ENCODE assay signal across 2 cellular contexts in the genomic region with DNA sequence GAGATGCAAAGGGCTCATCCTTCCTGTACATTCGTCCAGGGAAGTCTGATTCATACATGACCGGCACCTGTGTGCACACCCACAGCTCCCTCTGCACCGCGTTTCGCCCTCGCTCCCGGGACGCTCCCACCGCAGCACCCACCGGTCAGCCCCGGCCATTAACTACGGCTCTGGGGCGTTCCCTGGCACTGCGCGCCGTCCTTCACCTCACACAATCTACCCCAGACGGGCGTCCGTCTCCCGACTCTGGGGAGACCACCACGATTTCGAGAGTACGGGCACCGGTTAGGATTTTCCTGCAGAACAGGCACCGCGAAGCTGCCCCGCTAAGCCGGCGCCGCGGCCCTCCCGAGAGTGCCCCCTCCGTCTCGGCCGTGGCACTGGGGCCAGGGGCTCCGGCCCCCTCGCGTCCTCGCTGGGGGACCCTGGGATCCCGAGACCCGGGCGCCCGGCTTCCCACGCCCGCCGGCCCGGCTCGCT.
TF ChIP-seq lines count a peak whose summit lies in the region.

No MANE protein-coding gene starts in this region.

TF ChIP-seq in SK-N-SH treated with all-trans-retinoic acid at 6 μM for 48 hours, 23 proteins besides CTCF, POLR2A, EP300 and RAD21:
- TF ChIP-seq, protein P1, sequence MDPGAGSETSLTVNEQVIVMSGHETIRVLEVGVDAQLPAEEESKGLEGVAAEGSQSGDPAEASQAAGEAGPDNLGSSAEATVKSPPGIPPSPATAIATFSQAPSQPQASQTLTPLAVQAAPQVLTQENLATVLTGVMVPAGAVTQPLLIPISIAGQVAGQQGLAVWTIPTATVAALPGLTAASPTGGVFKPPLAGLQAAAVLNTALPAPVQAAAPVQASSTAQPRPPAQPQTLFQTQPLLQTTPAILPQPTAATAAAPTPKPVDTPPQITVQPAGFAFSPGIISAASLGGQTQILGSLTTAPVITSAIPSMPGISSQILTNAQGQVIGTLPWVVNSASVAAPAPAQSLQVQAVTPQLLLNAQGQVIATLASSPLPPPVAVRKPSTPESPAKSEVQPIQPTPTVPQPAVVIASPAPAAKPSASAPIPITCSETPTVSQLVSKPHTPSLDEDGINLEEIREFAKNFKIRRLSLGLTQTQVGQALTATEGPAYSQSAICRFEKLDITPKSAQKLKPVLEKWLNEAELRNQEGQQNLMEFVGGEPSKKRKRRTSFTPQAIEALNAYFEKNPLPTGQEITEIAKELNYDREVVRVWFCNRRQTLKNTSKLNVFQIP (CRISPR knock-in tag; IDR thresholded peaks at IDR 0.05; ENCODE audit: borderline replicate concordance, low read depth): no peak
- TF ChIP-seq ISL1 (CRISPR knock-in tag; IDR thresholded peaks at IDR 0.05) (no peak), OSR1 (CRISPR knock-in tag; IDR thresholded peaks at IDR 0.05) (no peak), ZFP30 (CRISPR knock-in tag; IDR thresholded peaks at IDR 0.05) (no peak), ZNF70 (CRISPR knock-in tag; IDR thresholded peaks at IDR 0.05) (no peak), ESRRG (CRISPR knock-in tag; IDR thresholded peaks at IDR 0.05) (no peak), PPARA (CRISPR knock-in tag; IDR thresholded peaks at IDR 0.05; ENCODE audit: borderline replicate concordance) (no peak), ZC3H10 (CRISPR knock-in tag; IDR thresholded peaks at IDR 0.05) (no peak), GLIS3 (CRISPR knock-in tag; IDR thresholded peaks at IDR 0.05) (no peak), TCF4 (CRISPR knock-in tag; IDR thresholded peaks at IDR 0.05; ENCODE audit: borderline replicate concordance) (no peak), TOX (CRISPR knock-in tag; IDR thresholded peaks at IDR 0.05; ENCODE audit: borderline replicate concordance) (no peak), ZNF8 (CRISPR knock-in tag; IDR thresholded peaks at IDR 0.05) (no peak), BACH2 (CRISPR knock-in tag; IDR thresholded peaks at IDR 0.05; ENCODE audit: borderline replicate concordance) (no peak)
- TF ChIP-seq, protein P2, sequence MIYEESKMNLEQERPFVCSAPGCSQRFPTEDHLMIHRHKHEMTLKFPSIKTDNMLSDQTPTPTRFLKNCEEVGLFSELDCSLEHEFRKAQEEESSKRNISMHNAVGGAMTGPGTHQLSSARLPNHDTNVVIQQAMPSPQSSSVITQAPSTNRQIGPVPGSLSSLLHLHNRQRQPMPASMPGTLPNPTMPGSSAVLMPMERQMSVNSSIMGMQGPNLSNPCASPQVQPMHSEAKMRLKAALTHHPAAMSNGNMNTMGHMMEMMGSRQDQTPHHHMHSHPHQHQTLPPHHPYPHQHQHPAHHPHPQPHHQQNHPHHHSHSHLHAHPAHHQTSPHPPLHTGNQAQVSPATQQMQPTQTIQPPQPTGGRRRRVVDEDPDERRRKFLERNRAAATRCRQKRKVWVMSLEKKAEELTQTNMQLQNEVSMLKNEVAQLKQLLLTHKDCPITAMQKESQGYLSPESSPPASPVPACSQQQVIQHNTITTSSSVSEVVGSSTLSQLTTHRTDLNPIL (CRISPR knock-in tag; IDR thresholded peaks at IDR 0.05; ENCODE audit: low read depth): no peak
- TF ChIP-seq, protein P3, sequence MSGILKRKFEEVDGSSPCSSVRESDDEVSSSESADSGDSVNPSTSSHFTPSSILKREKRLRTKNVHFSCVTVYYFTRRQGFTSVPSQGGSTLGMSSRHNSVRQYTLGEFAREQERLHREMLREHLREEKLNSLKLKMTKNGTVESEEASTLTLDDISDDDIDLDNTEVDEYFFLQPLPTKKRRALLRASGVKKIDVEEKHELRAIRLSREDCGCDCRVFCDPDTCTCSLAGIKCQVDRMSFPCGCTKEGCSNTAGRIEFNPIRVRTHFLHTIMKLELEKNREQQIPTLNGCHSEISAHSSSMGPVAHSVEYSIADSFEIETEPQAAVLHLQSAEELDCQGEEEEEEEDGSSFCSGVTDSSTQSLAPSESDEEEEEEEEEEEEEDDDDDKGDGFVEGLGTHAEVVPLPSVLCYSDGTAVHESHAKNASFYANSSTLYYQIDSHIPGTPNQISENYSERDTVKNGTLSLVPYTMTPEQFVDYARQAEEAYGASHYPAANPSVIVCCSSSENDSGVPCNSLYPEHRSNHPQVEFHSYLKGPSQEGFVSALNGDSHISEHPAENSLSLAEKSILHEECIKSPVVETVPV (CRISPR knock-in tag; IDR thresholded peaks at IDR 0.05): no peak

TF ChIP-seq in GM12878, 131 proteins besides CTCF, POLR2A, EP300 and RAD21:
- TF ChIP-seq, protein P4, sequence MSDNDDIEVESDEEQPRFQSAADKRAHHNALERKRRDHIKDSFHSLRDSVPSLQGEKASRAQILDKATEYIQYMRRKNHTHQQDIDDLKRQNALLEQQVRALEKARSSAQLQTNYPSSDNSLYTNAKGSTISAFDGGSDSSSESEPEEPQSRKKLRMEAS (IDR thresholded peaks at IDR 0.05; ENCODE audit: low read depth, low read length): no peak; the same call in 1 of the 2 replicates
- TF ChIP-seq, protein P5, sequence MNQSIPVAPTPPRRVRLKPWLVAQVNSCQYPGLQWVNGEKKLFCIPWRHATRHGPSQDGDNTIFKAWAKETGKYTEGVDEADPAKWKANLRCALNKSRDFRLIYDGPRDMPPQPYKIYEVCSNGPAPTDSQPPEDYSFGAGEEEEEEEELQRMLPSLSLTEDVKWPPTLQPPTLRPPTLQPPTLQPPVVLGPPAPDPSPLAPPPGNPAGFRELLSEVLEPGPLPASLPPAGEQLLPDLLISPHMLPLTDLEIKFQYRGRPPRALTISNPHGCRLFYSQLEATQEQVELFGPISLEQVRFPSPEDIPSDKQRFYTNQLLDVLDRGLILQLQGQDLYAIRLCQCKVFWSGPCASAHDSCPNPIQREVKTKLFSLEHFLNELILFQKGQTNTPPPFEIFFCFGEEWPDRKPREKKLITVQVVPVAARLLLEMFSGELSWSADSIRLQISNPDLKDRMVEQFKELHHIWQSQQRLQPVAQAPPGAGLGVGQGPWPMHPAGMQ (IDR thresholded peaks at IDR 0.05; ENCODE audit: borderline replicate concordance): no peak
- TF ChIP-seq ETV6 (conservative IDR thresholded peaks at IDR 0.05 in 1 of 2, IDR thresholded peaks at IDR 0.05 in 1 of 2; ENCODE audit: borderline replicate concordance in 1 of 2, low read depth in 1 of 2) (no peak), ZNF24 (IDR thresholded peaks at IDR 0.05) (no peak), SUZ12 (IDR thresholded peaks at IDR 0.05; ENCODE audit: unreplicated experiment) (no peak), YY1 (IDR thresholded peaks at IDR 0.05; ENCODE audit: low read depth, low read length) (0 out of 2 replicates have a peak, but pooled peaks have one; percentile 11), GABPA (IDR thresholded peaks at IDR 0.05; ENCODE audit: low read depth) (no peak), STAT1 (conservative IDR thresholded peaks at IDR 0.05) (no peak), CHD2 (IDR thresholded peaks at IDR 0.05; ENCODE audit: borderline replicate concordance, low read depth, low read length) (no peak), NR2F1 (conservative IDR thresholded peaks at IDR 0.05) (no peak), MEF2B (IDR thresholded peaks at IDR 0.05; ENCODE audit: partially characterized antibody, poor library complexity, severe bottlenecking) (no peak), RB1 (IDR thresholded peaks at IDR 0.05; ENCODE audit: borderline replicate concordance) (no peak), SREBF2 (IDR thresholded peaks at IDR 0.05; ENCODE audit: low read length) (no peak), ZNF217 (IDR thresholded peaks at IDR 0.05) (no peak), SIN3A (IDR thresholded peaks at IDR 0.05; ENCODE audit: low read depth, low read length) (no peak), RFX5 (IDR thresholded peaks at IDR 0.05; ENCODE audit: low read depth, low read length) (no peak), TCF12 (IDR thresholded peaks at IDR 0.05; ENCODE audit: low read depth, low read length) (no peak), HDAC6 (IDR thresholded peaks at IDR 0.05; ENCODE audit: unreplicated experiment) (no peak), NBN (IDR thresholded peaks at IDR 0.05) (0 out of 2 replicates have a peak, but pooled peaks have one; percentile 34), TCF3 (IDR thresholded peaks at IDR 0.05; ENCODE audit: borderline replicate concordance, insufficient read depth, low read depth, low read length) (no peak), FOXK2 (IDR thresholded peaks at IDR 0.05) (no peak), RUNX3 (IDR thresholded peaks at IDR 0.05; ENCODE audit: low read length) (peak; percentile 47), CHD1 (IDR thresholded peaks at IDR 0.05; ENCODE audit: low read depth, low read length) (0 out of 2 replicates have a peak, but pooled peaks have one; percentile 34), CEBPB (IDR thresholded peaks at IDR 0.05; ENCODE audit: borderline replicate concordance in 1 of 2, low read depth in 2 of 2, low read length in 2 of 2) (no peak), CBX3 (IDR thresholded peaks at IDR 0.05; ENCODE audit: borderline replicate concordance, low read depth) (no peak), ZNF384 (IDR thresholded peaks at IDR 0.05; ENCODE audit: borderline replicate concordance, low read depth, low read length) (peak; percentile 42; the same call in 1 of the 2 replicates)
- TF ChIP-seq, protein P6, sequence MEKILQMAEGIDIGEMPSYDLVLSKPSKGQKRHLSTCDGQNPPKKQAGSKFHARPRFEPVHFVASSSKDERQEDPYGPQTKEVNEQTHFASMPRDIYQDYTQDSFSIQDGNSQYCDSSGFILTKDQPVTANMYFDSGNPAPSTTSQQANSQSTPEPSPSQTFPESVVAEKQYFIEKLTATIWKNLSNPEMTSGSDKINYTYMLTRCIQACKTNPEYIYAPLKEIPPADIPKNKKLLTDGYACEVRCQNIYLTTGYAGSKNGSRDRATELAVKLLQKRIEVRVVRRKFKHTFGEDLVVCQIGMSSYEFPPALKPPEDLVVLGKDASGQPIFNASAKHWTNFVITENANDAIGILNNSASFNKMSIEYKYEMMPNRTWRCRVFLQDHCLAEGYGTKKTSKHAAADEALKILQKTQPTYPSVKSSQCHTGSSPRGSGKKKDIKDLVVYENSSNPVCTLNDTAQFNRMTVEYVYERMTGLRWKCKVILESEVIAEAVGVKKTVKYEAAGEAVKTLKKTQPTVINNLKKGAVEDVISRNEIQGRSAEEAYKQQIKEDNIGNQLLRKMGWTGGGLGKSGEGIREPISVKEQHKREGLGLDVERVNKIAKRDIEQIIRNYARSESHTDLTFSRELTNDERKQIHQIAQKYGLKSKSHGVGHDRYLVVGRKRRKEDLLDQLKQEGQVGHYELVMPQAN (conservative IDR thresholded peaks at IDR 0.05): peak; percentile 70
- TF ChIP-seq, protein P7, sequence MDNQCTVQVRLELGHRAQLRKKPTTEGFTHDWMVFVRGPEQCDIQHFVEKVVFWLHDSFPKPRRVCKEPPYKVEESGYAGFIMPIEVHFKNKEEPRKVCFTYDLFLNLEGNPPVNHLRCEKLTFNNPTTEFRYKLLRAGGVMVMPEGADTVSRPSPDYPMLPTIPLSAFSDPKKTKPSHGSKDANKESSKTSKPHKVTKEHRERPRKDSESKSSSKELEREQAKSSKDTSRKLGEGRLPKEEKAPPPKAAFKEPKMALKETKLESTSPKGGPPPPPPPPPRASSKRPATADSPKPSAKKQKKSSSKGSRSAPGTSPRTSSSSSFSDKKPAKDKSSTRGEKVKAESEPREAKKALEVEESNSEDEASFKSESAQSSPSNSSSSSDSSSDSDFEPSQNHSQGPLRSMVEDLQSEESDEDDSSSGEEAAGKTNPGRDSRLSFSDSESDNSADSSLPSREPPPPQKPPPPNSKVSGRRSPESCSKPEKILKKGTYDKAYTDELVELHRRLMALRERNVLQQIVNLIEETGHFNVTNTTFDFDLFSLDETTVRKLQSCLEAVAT (IDR thresholded peaks at IDR 0.05): 0 out of 2 replicates have a peak, but pooled peaks have one; percentile 28
- TF ChIP-seq, protein P8, sequence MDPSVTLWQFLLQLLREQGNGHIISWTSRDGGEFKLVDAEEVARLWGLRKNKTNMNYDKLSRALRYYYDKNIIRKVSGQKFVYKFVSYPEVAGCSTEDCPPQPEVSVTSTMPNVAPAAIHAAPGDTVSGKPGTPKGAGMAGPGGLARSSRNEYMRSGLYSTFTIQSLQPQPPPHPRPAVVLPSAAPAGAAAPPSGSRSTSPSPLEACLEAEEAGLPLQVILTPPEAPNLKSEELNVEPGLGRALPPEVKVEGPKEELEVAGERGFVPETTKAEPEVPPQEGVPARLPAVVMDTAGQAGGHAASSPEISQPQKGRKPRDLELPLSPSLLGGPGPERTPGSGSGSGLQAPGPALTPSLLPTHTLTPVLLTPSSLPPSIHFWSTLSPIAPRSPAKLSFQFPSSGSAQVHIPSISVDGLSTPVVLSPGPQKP (IDR thresholded peaks at IDR 0.05; ENCODE audit: low read depth, low read length): no peak
- TF ChIP-seq, protein P9, sequence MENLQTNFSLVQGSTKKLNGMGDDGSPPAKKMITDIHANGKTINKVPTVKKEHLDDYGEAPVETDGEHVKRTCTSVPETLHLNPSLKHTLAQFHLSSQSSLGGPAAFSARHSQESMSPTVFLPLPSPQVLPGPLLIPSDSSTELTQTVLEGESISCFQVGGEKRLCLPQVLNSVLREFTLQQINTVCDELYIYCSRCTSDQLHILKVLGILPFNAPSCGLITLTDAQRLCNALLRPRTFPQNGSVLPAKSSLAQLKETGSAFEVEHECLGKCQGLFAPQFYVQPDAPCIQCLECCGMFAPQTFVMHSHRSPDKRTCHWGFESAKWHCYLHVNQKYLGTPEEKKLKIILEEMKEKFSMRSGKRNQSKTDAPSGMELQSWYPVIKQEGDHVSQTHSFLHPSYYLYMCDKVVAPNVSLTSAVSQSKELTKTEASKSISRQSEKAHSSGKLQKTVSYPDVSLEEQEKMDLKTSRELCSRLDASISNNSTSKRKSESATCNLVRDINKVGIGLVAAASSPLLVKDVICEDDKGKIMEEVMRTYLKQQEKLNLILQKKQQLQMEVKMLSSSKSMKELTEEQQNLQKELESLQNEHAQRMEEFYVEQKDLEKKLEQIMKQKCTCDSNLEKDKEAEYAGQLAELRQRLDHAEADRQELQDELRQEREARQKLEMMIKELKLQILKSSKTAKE (IDR thresholded peaks at IDR 0.05; ENCODE audit: low read depth, poor library complexity, severe bottlenecking): no peak
TF ChIP-seq in GM12878: peak in this region for 7.
